9 cellular contexts compared by ENCODE assay signal in genomic region chr9:77455312-77455927, GRCh38.
DNase-seq lines count a peak whose midpoint lies in the region; ATAC-seq and TF ChIP-seq lines count a peak whose summit lies in the region.
"Had no signal": no experiment of that assay in that cellular context is flagged by ENCODE, and none has a peak within 500 bp of the region (broad histone marks: within the 10 kb centered on the region; RNA-seq: fewer than 3 reads in every experiment).

No MANE protein-coding gene starts in this region.

- no peaks in the 10 kb centered on the region for H3K79me2 ChIP-seq in HCT116 (ENCODE audit: insufficient read depth, low read length)

- H3K4me2 ChIP-seq in HCT116 (ENCODE audit: low read length), result no peak overlapping the region

- no peaks in the 10 kb centered on the region; the same call in 1 of the 2 replicates for H3K27me3 ChIP-seq in GM06990 (replicated peaks; ENCODE audit: control insufficient read depth, insufficient read depth, low read length)
- no peaks in the 10 kb centered on the region for H3K27me3 ChIP-seq in HCT116 (ENCODE audit: insufficient read depth, low read length)

- BruUV-seq in HCT116 (replicated peaks; lab: Mats Ljungman, UMichigan), result no TSS peak

- H3K4me1 Mint-ChIP-seq in activated T-helper 2 cell treated with anti-CD3 and anti-CD28 coated beads, Interferon-gamma antibody, Interleukin-2, Interleukin-4, amounts not matched to agents 10 μg/mL and 5 μg/mL and 100 μg/mL, durations not matched to agents 14 hours and 24 hours and 36 hours (ENCODE audit: low read depth), result peaks cover 17% of the 10 kb centered on the region

- H3K36me3 ChIP-seq in GM06990 (ENCODE audit: control insufficient read depth, insufficient read depth, low read length) (no peaks in the 10 kb centered on the region), HCT116 (ENCODE audit: control insufficient read depth in 1 of 2, insufficient read depth in 2 of 2, low read length in 2 of 2) (no peaks in the 10 kb centered on the region)

- CTCF ChIA-PET in HCT116 (lab: Charles Lee), result interaction anchor here (1.7 to 3.5 kb wide), 7 partner anchors 11 to 666 kb away, joined by 6 to 25 read pairs (median 18); no protein-coding TSS in a partner anchor

- no peaks in the 10 kb centered on the region for H3K9me2 ChIP-seq in HCT116 (ENCODE audit: insufficient read depth)

- no peak overlapping the region for H3K27ac Mint-ChIP-seq in activated T-helper 2 cell treated with anti-CD3 and anti-CD28 coated beads, Interferon-gamma antibody, Interleukin-2, Interleukin-4, amounts not matched to agents 10 μg/mL and 5 μg/mL and 100 μg/mL, durations not matched to agents 14 hours and 24 hours and 36 hours

- no peaks in the 10 kb centered on the region for H3K9me3 ChIP-seq in HCT116 (ENCODE audit: control insufficient read depth in 1 of 2, insufficient read depth in 1 of 2, low read depth in 1 of 2, low read length in 2 of 2)

- H2AFZ ChIP-seq in HCT116 (ENCODE audit: low read depth, low read length, poor library complexity, severe bottlenecking), result peak overlapping the region; percentile 84

- TF ChIP-seq CTCF in GM06990 (IDR thresholded peaks at IDR 0.05; ENCODE audit: insufficient read depth, low read length, poor library complexity, severe bottlenecking), result peak; percentile 59
- TF ChIP-seq CTCF in HCT116 (IDR thresholded peaks at IDR 0.05 in 2 of 3, conservative IDR thresholded peaks at IDR 0.05 in 1 of 3; ENCODE audit: borderline replicate concordance in 1 of 3, insufficient read depth in 1 of 3, low read depth in 2 of 3, low read length in 2 of 3), result peak; percentile 60 to 84 (median 82); a peak in 5 of 6 replicates

- intact Hi-C loops in HCT116 (cut with micrococcal nuclease), result loop anchor here (2.0 to 10.0 kb wide), 4 partner anchors 192 to 665 kb away; partner anchors contain the start of genes GNA14 and GNAQ
- intact Hi-C loops in activated T-helper 2 cell treated with anti-CD3 and anti-CD28 coated beads, Interferon-gamma antibody, Interleukin-2, Interleukin-4, amounts not matched to agents 10 μg/mL and 5 μg/mL and 100 μg/mL, durations not matched to agents 14 hours and 24 hours and 36 hours (cut with micrococcal nuclease), result loop anchor here (5.0 to 10.0 kb wide), 5 partner anchors 189 to 667 kb away; partner anchors contain the start of genes GNA14 and VPS13A
- intact Hi-C loops in posterior vena cava (cut with DNase I), result loop anchor here (10.0 kb wide), 2 partner anchors 189 to 579 kb away; partner anchors contain the start of genes GNA14 (in 1 of the 2) and GNAQ (in 1 of the 2)

- H3K4me3 ChIP-seq in GM06990 (replicated peaks; ENCODE audit: low read depth, low read length), result no peak overlapping the region
- H3K4me3 ChIP-seq in HCT116 (replicated peaks in 1 of 2; ENCODE audit: low read depth in 1 of 2, low read length in 2 of 2), result no peak overlapping the region
- H3K4me3 ChIP-seq: SK-N-MC had no signal

- H3K27ac ChIP-seq in HCT116 (ENCODE audit: low read depth, low read length), result no peak overlapping the region
- H3K27ac ChIP-seq: SK-N-MC had no signal

- DNase-seq in GM06990 (ENCODE audit: extremely low read depth, insufficient read length), result no peak
- peak; percentile 56 for DNase-seq in HCT116 (ENCODE audit: low read depth, low spot score)
- peak; percentile 32 for DNase-seq in NCI-H748 treated with DMSO at 0.1 percent for 48 hours (lab: John Stamatoyannopoulos, UW)
- peak; percentile 30 for DNase-seq in activated T-helper 2 cell treated with anti-CD3 and anti-CD28 coated beads, Interferon-gamma antibody, Interleukin-2, Interleukin-4, amounts not matched to agents 10 μg/mL and 5 μg/mL and 100 μg/mL, durations not matched to agents 14 hours and 24 hours and 36 hours (ENCODE audit: low spot score)
- peak; percentile 60 to 64 for DNase-seq in lung microvascular endothelial cell (ENCODE audit: low read depth in 2 of 2)
- no peak for DNase-seq in NCI-H345 treated with DMSO at 0.1 percent for 48 hours (lab: John Stamatoyannopoulos, UW; ENCODE audit: unreplicated experiment)
- DNase-seq in posterior vena cava (ENCODE audit: low spot score), result no peak

- H3K4me1 ChIP-seq in HCT116 (ENCODE audit: control insufficient read depth in 1 of 2, insufficient read depth in 2 of 2, low read length in 2 of 2), result peaks cover 0 to 10% of the 10 kb centered on the region in 2 experiments; a peak in 2 of 4 replicates

- peaks cover 3% of the 10 kb centered on the region for H3K27me3 Mint-ChIP-seq in activated T-helper 2 cell treated with anti-CD3 and anti-CD28 coated beads, Interferon-gamma antibody, Interleukin-2, Interleukin-4, amounts not matched to agents 10 μg/mL and 5 μg/mL and 100 μg/mL, durations not matched to agents 14 hours and 24 hours and 36 hours (ENCODE audit: low read depth)

- ATAC-seq in HCT116 (peak; percentile 82), HG02610 (IDR thresholded peaks at IDR 0.05; ENCODE audit: unreplicated experiment) (no peak)

- no peaks in the 10 kb centered on the region for H3K9me3 Mint-ChIP-seq in activated T-helper 2 cell treated with anti-CD3 and anti-CD28 coated beads, Interferon-gamma antibody, Interleukin-2, Interleukin-4, amounts not matched to agents 10 μg/mL and 5 μg/mL and 100 μg/mL, durations not matched to agents 14 hours and 24 hours and 36 hours

- RAD21 ChIA-PET in HCT116 (lab: Charles Lee; ENCODE audit: low non-redundant PET in 1 of 2, low total read pairs in 2 of 2, uncharacterized antibody in 2 of 2, unreplicated experiment in 2 of 2), result no interaction called here

- no peak overlapping the region for H3K4me3 Mint-ChIP-seq in activated T-helper 2 cell treated with anti-CD3 and anti-CD28 coated beads, Interferon-gamma antibody, Interleukin-2, Interleukin-4, amounts not matched to agents 10 μg/mL and 5 μg/mL and 100 μg/mL, durations not matched to agents 14 hours and 24 hours and 36 hours (ENCODE audit: low read depth)

- H4K20me1 ChIP-seq in HCT116 (ENCODE audit: insufficient read depth), result no peaks in the 10 kb centered on the region

- POLR2A ChIA-PET in HCT116 (lab: Charles Lee), result no interaction called here

- no peak for TF ChIP-seq POLR2A in HCT116 (IDR thresholded peaks at IDR 0.05; ENCODE audit: borderline replicate concordance, extremely low read depth, insufficient read depth, insufficient read length)

- peak; percentile 43 for TF ChIP-seq RAD21 in HCT116 (IDR thresholded peaks at IDR 0.05; ENCODE audit: low read depth)

- H3K9ac ChIP-seq in HCT116 (ENCODE audit: low read length), result no peak overlapping the region

- no peaks in the 10 kb centered on the region for H3K36me3 Mint-ChIP-seq in activated T-helper 2 cell treated with anti-CD3 and anti-CD28 coated beads, Interferon-gamma antibody, Interleukin-2, Interleukin-4, amounts not matched to agents 10 μg/mL and 5 μg/mL and 100 μg/mL, durations not matched to agents 14 hours and 24 hours and 36 hours (ENCODE audit: low read depth)

TF ChIP-seq in HCT116, 20 proteins besides CTCF, POLR2A, EP300 and RAD21 (continues in another document):
- no peak for TF ChIP-seq EZH2 (IDR thresholded peaks at IDR 0.05)
- TF ChIP-seq MAX (IDR thresholded peaks at IDR 0.05), result peak; percentile 78
- TF ChIP-seq ZBTB33 (IDR thresholded peaks at IDR 0.05; ENCODE audit: extremely low read depth, insufficient replicate concordance, low read length), result no peak
- TF ChIP-seq YY1 (IDR thresholded peaks at IDR 0.05; ENCODE audit: extremely low read depth, insufficient replicate concordance, low read depth, low read length), result peak; percentile 10
- TF ChIP-seq ATF3 (IDR thresholded peaks at IDR 0.05), result no peak
- TF ChIP-seq SRF (IDR thresholded peaks at IDR 0.05; ENCODE audit: low read depth), result no peak
- peak; percentile 56; the same call in 1 of the 2 replicates for TF ChIP-seq CBX3 (IDR thresholded peaks at IDR 0.05; ENCODE audit: low read depth)

Comparison
In these comparisons a context has a peak if more than half of its experiments do, and no peak if none do; other contexts are left out.
1. DNase-seq: peak in HCT116 (single experiment), NCI-H748 treated with DMSO at 0.1 percent for 48 hours (single experiment), activated T-helper 2 cell treated with anti-CD3 and anti-CD28 coated beads, Interferon-gamma antibody, Interleukin-2, Interleukin-4, amounts not matched to agents 10 μg/mL and 5 μg/mL and 100 μg/mL, durations not matched to agents 14 hours and 24 hours and 36 hours (single experiment) and lung microvascular endothelial cell (2 of 2); none in GM06990 (single experiment), NCI-H345 treated with DMSO at 0.1 percent for 48 hours (single experiment) and posterior vena cava (single experiment).